8 cellular contexts compared by ENCODE assay signal in the genomic region with DNA sequence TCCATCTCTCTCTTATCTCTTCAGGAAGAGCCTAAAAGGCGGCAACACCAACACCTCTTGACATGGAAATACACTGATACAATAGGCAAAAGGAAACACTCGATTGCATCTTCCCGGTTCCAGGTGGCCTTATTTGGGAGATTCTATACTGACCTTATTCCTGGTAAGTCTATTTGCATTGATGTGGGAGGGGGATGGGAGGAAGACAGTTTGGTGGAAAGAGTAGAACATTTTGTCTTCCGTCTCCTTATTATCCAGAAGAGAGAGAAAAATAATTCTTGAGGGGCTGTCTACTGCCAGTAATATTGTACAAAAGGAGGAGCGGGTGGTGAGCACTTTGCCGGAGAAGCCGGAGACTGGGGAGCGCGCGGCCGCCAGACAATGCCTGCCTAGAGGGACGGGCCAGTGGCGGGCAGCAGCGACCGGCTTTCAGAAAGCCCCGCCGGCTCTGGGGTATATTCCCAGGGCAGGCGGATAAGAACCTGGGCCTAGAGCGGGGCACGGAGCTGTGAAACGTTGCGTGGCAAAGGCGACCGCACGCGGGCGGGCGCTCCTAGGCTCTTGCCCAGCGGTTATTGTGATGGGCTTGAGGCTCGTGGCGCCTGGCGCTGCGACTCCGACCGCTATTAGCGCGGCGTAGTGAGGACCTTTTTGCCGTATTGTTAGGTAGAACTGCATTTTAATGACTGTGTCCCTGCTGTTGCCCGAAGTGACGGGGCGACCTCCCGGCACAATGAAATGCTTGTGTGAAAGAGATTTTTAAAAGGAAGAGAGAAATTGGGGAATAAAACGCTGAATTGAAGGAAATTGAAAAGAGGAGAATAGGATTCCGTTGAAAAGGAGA. TPM values are rescaled to one million over a fixed set of nuclear protein-coding genes. Genes with fewer than 3 reads are reported as not detected.
DNase-seq lines count a peak whose midpoint lies in the region; ATAC-seq and TF ChIP-seq lines count a peak whose summit lies in the region.

No MANE protein-coding gene starts in this region.

- CTCF ChIA-PET in activated CD4-positive, alpha-beta T cell treated with anti-CD3 and anti-CD28 coated beads, Interleukin-2, amount 10 ng/mL, durations not matched to agents 7 days and 5 days (lab: Charles Lee): interaction anchor here (1.2 kb wide), 1 partner anchor 73 kb away, joined by 3 read pairs; no protein-coding TSS in a partner anchor

- H3K4me3 ChIP-seq in WERI-Rb-1 (ENCODE audit: low read depth, low read length) (peak overlapping the region; percentile 93), heart right ventricle (peak overlapping the region in 9 of 10 donors; percentile 22 to 53 (median 44))

- no peaks in the 10 kb centered on the region for H3K9me3 Mint-ChIP-seq in activated CD4-positive, alpha-beta T cell treated with anti-CD3 and anti-CD28 coated beads, Interleukin-2, amount 10 ng/mL, durations not matched to agents 7 days and 5 days
- no peaks in the 10 kb centered on the region for H3K9me3 Mint-ChIP-seq in stimulated activated memory B cell treated with anti-CD40 and anti-IgM and Interleukin-4, amounts not matched to agents 10 μg/mL and 1 μg/mL and 100 μg/mL, for 72 hours

- POLR2A ChIA-PET in activated CD4-positive, alpha-beta T cell treated with anti-CD3 and anti-CD28 coated beads, Interleukin-2, amount 10 ng/mL, durations not matched to agents 7 days and 5 days (lab: Charles Lee): no interaction called here

- TF ChIP-seq CTCF in WERI-Rb-1 (IDR thresholded peaks at IDR 0.05; ENCODE audit: low read depth, low read length): no peak
- no peak for TF ChIP-seq CTCF in heart right ventricle (IDR thresholded peaks at IDR 0.05)

- peaks cover 35% of the 10 kb centered on the region for H3K4me1 Mint-ChIP-seq in activated CD4-positive, alpha-beta T cell treated with anti-CD3 and anti-CD28 coated beads, Interleukin-2, amount 10 ng/mL, durations not matched to agents 7 days and 5 days
- H3K4me1 Mint-ChIP-seq in stimulated activated memory B cell treated with anti-CD40 and anti-IgM and Interleukin-4, amounts not matched to agents 10 μg/mL and 1 μg/mL and 100 μg/mL, for 72 hours: peaks cover 50% of the 10 kb centered on the region

- H3K4me1 ChIP-seq in heart right ventricle: peaks cover 0 to 40% (median 16%) of the 10 kb centered on the region in 9 donors

- no peak overlapping the region for H3K27ac Mint-ChIP-seq in activated CD4-positive, alpha-beta T cell treated with anti-CD3 and anti-CD28 coated beads, Interleukin-2, amount 10 ng/mL, durations not matched to agents 7 days and 5 days
- H3K27ac Mint-ChIP-seq in stimulated activated memory B cell treated with anti-CD40 and anti-IgM and Interleukin-4, amounts not matched to agents 10 μg/mL and 1 μg/mL and 100 μg/mL, for 72 hours: peak overlapping the region; percentile 48

- WGBS in heart right ventricle, 2 donors: 11 to 19% methylated on average over 44 to 45 of the region's 45 CpGs

- H3K9me3 ChIP-seq in WERI-Rb-1 (ENCODE audit: severe bottlenecking) (no peaks in the 10 kb centered on the region), heart right ventricle (no peaks in the 10 kb centered on the region)

- H3K27me3 Mint-ChIP-seq in activated CD4-positive, alpha-beta T cell treated with anti-CD3 and anti-CD28 coated beads, Interleukin-2, amount 10 ng/mL, durations not matched to agents 7 days and 5 days: peaks cover 72% of the 10 kb centered on the region
- H3K27me3 Mint-ChIP-seq in stimulated activated memory B cell treated with anti-CD40 and anti-IgM and Interleukin-4, amounts not matched to agents 10 μg/mL and 1 μg/mL and 100 μg/mL, for 72 hours: no peaks in the 10 kb centered on the region

- H3K36me3 ChIP-seq in WERI-Rb-1 (peaks cover 34% of the 10 kb centered on the region), heart right ventricle (no peaks in the 10 kb centered on the region)

- DNase-seq in activated CD4-positive, alpha-beta T cell treated with anti-CD3 and anti-CD28 coated beads, Interleukin-2, amount 10 ng/mL, durations not matched to agents 7 days and 5 days: no peak
- no peak for DNase-seq in activated CD4-positive, alpha-beta T cell treated with anti-CD3 and anti-CD28 coated beads, Interleukin-2, amount 50 U/mL, for 4 hours
- DNase-seq in WERI-Rb-1 (peak; percentile 48), heart right ventricle (no peak), NOMO-1 treated with dmso at 0.1 percent for 144 hours (lab: John Stamatoyannopoulos, UW; ENCODE audit: unreplicated experiment) (no peak)
- no peak for DNase-seq in effector CD8-positive, alpha-beta T cell (lab: John Stamatoyannopoulos, UW)

- H3K36me3 Mint-ChIP-seq in activated CD4-positive, alpha-beta T cell treated with anti-CD3 and anti-CD28 coated beads, Interleukin-2, amount 10 ng/mL, durations not matched to agents 7 days and 5 days (ENCODE audit: low read depth): peaks cover 41% of the 10 kb centered on the region
- H3K36me3 Mint-ChIP-seq in stimulated activated memory B cell treated with anti-CD40 and anti-IgM and Interleukin-4, amounts not matched to agents 10 μg/mL and 1 μg/mL and 100 μg/mL, for 72 hours: peaks cover 22% of the 10 kb centered on the region

- intact Hi-C loops in heart right ventricle (cut with DNase I): no loop called here

- ATAC-seq in heart right ventricle (peak in 4 of 8 donors; percentile 17 to 53 (median 31)), GM18502 (IDR thresholded peaks at IDR 0.05; ENCODE audit: poor library complexity, unreplicated experiment) (no peak)
- ATAC-seq in stimulated activated memory B cell treated with anti-CD40 and anti-IgM and Interleukin-4, amounts not matched to agents 10 μg/mL and 1 μg/mL and 100 μg/mL, for 72 hours: no peak

- peak overlapping the region; percentile 38 for H3K4me3 Mint-ChIP-seq in activated CD4-positive, alpha-beta T cell treated with anti-CD3 and anti-CD28 coated beads, Interleukin-2, amount 10 ng/mL, durations not matched to agents 7 days and 5 days
- peak overlapping the region; percentile 79 for H3K4me3 Mint-ChIP-seq in stimulated activated memory B cell treated with anti-CD40 and anti-IgM and Interleukin-4, amounts not matched to agents 10 μg/mL and 1 μg/mL and 100 μg/mL, for 72 hours

- no peaks in the 10 kb centered on the region for H3K27me3 ChIP-seq in WERI-Rb-1 (ENCODE audit: insufficient read depth, low read depth, severe bottlenecking)
- H3K27me3 ChIP-seq in heart right ventricle: peaks cover 3 to 94% (median 80%) of the 10 kb centered on the region in 7 donors

- H3K27ac ChIP-seq in WERI-Rb-1 (peak overlapping the region; percentile 86), heart right ventricle (no peak overlapping the region)

RNA-seq across cellular contexts. Expression of gene PRDM8, which starts 0.5 kb away (rescaled TPM):
- total RNA-seq in activated CD4-positive, alpha-beta T cell treated with anti-CD3 and anti-CD28 coated beads, Interleukin-2, amount 10 ng/mL, durations not matched to agents 7 days and 5 days: 1 to 10 TPM; 4.8 to 5.2 TPM
- 1 to 10 TPM in 3 of 10 donors, under 1 TPM in 7; 0.23 to 1.9 (median 0.67) TPM for total RNA-seq in heart right ventricle
- under 1 TPM; 0.51 to 0.88 TPM for polyA plus RNA-seq in heart right ventricle
